Comparison of ENCODE assay signal across 8 cellular contexts in the genomic region with DNA sequence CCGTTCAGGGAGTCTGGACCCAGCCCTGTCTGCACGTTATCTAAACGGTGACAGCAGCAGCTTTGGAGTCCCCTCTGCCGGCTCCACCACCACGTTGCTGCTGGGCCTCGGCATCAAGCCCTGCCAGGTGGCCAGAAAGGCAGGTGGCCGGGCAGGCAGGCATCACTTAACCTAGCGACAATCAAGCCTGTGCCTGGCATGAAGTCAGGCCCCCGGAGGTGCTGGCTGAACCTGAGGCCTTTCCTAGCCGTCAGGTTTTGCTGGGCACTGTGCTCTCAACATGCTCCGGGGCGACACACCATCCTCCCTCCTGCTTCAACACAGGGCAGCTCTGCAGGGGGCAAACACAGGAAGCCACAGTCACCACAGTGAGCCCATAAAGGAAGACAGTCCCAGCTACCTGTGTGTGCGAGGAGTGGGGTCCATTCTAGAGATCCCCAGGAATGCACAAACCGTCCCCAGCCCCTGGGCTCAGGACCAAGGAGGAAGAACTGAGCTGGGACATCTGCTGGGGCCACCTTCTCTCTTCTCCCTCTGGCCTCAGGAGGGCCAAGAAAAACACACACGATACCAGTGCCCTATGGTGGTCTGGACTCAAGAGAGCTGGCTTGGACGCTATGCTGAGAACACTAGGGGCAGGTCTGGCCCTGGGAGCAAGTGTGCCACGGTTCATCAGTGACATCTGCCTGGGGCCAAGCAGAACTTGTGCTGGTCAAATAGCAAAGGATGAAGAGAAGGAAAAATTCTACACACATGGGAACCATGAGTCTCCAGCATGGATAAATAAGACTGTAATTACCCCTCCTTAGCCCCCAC. TPM values are rescaled to one million over a fixed set of nuclear protein-coding genes. Genes with fewer than 3 reads are reported as not detected.
DNase-seq lines count a peak whose midpoint lies in the region; ATAC-seq and TF ChIP-seq lines count a peak whose summit lies in the region.

No MANE protein-coding gene starts in this region.

- DNase-seq in SHP77 (lab: John Stamatoyannopoulos, UW) (peak; percentile 40 to 82), lower lobe of right lung (no peak), CD1c-positive myeloid dendritic cell (ENCODE audit: extremely low spot score) (no peak)
- DNase-seq in stimulated activated CD4-positive, alpha-beta T cell treated with anti-CD3 and anti-CD28 coated beads, Interleukin-12 subunit alpha, Interleukin-12 subunit beta, amount 100 ng/mL, for 4 hours, result no peak
- DNase-seq in activated CD8-positive, alpha-beta memory T cell treated with anti-CD3 and anti-CD28 coated beads for 24 hours, result no peak

- H3K36me3 ChIP-seq in ACC112 (ENCODE audit: insufficient read depth, low read length), result no peaks in the 10 kb centered on the region
- no peaks in the 10 kb centered on the region for H3K36me3 ChIP-seq in lower lobe of right lung

- no peaks in the 10 kb centered on the region for H3K27me3 ChIP-seq in ACC112 (ENCODE audit: insufficient read depth, low read length)
- H3K27me3 ChIP-seq in lower lobe of right lung (ENCODE audit: low read depth), result no peaks in the 10 kb centered on the region

- H3K79me2 ChIP-seq in ACC112 (ENCODE audit: control insufficient read depth, insufficient read depth, low read length, unreplicated experiment), result no peaks in the 10 kb centered on the region

- peak overlapping the region; percentile 54; the same call in 1 of the 2 replicates for H3K4me3 ChIP-seq in ACC112 (ENCODE audit: low read depth, low read length)
- no peak overlapping the region for H3K4me3 ChIP-seq in lower lobe of right lung

- no peak for TF ChIP-seq CTCF in lower lobe of right lung (IDR thresholded peaks at IDR 0.05)

- H3K9me3 ChIP-seq in lower lobe of right lung, result no peaks in the 10 kb centered on the region

- H3K4me1 ChIP-seq in ACC112 (ENCODE audit: control insufficient read depth, insufficient read depth, low read length, unreplicated experiment), result peaks cover 13% of the 10 kb centered on the region
- H3K4me1 ChIP-seq in lower lobe of right lung, result peaks cover 92% of the 10 kb centered on the region

- H2AFZ ChIP-seq in ACC112 (ENCODE audit: low read length, unreplicated experiment), result no peak overlapping the region

- ATAC-seq in GM18907 (IDR thresholded peaks at IDR 0.05; ENCODE audit: unreplicated experiment) (peak; percentile 28), HG03432 (IDR thresholded peaks at IDR 0.05; ENCODE audit: unreplicated experiment) (peak; percentile 16), lower lobe of right lung (no peak)

- no peak overlapping the region for H3K27ac ChIP-seq in ACC112 (ENCODE audit: low read depth, low read length)
- peak overlapping the region; percentile 10 for H3K27ac ChIP-seq in lower lobe of right lung

- intact Hi-C loops in lower lobe of right lung (cut with DNase I), result no loop called here

RNA-seq across cellular contexts. Expression of gene CCDC88C, which starts 44.7 kb away (rescaled TPM):
- total RNA-seq in lower lobe of right lung, result 45.8 TPM

Comparison
In these comparisons a context has a peak if more than half of its experiments do, and no peak if none do; other contexts are left out.
1. ATAC-seq: peak in GM18907 (single experiment) and HG03432 (single experiment); none in lower lobe of right lung (0 of 2).
2. DNase-seq: peak in SHP77 (2 of 2); none in lower lobe of right lung (single experiment), CD1c-positive myeloid dendritic cell (single experiment), stimulated activated CD4-positive, alpha-beta T cell treated with anti-CD3 and anti-CD28 coated beads, Interleukin-12 subunit alpha, Interleukin-12 subunit beta, amount 100 ng/mL, for 4 hours (single experiment) and activated CD8-positive, alpha-beta memory T cell treated with anti-CD3 and anti-CD28 coated beads for 24 hours (single experiment).